20 cellular contexts compared by ENCODE assay signal in genomic region chr1:93034397-93034796, GRCh38.
"Had no signal": no experiment of that assay in that cellular context is flagged by ENCODE, and none has a peak within 500 bp of the region (broad histone marks: within the 10 kb centered on the region; RNA-seq: fewer than 3 reads in every experiment).

No MANE protein-coding gene starts in this region.

- H3K4me1 ChIP-seq: foreskin keratinocyte, psoas muscle, stomach, transverse colon had no signal

- H3K27me3 ChIP-seq: heart left ventricle, stomach, transverse colon had no signal

- H3K36me3 ChIP-seq: heart left ventricle, stomach, thoracic aorta, transverse colon had no signal

- H3K9me3 ChIP-seq: heart left ventricle, psoas muscle, stomach, thoracic aorta, transverse colon had no signal

- ATAC-seq: foreskin keratinocyte; heart left ventricle; naive thymus-derived CD4-positive, alpha-beta T cell; psoas muscle; sciatic nerve had no signal

- H3K27ac ChIP-seq: coronary artery, foreskin keratinocyte, heart left ventricle, psoas muscle, stomach, thoracic aorta, transverse colon had no signal

- DNase-seq: effector CD4-positive, alpha-beta T cell; endodermal cell; foreskin keratinocyte; heart left ventricle; hypothalamus; kidney glomerular epithelial cell; mesendoderm; naive thymus-derived CD4-positive, alpha-beta T cell; nephron progenitor cell; psoas muscle; retina; stimulated activated CD4-positive, alpha-beta T cell treated with anti-CD3 and anti-CD28 coated beads, Interleukin-2, amount 100 ng/mL, for 24 hours; stimulated activated CD4-positive, alpha-beta T cell treated with anti-CD3 and anti-CD28 coated beads, Interleukin-4, amount 100 ng/mL, for 4 hours; stimulated activated naive B cell treated with anti-CD40 and anti-IgM and Interleukin-4, amounts not matched to agents 10 μg/mL and 1 μg/mL and 100 μg/mL, for 72 hours; stomach; substantia nigra; transverse colon had no signal

- H3K4me3 ChIP-seq: coronary artery, heart left ventricle, psoas muscle, stomach, thoracic aorta, transverse colon had no signal
